ENCODE assay signal across 8 cellular contexts in genomic region chr17:4263282-4264215, GRCh38.
DNase-seq lines count a peak whose midpoint lies in the region; TF ChIP-seq lines count a peak whose summit lies in the region.

Gene ANKFY1, minus strand, starts transcription at chr17:4263979. Its CDS starts 38 bp downstream, at chr17:4263941.

- H3K4me3 ChIP-seq in HFF-Myc (replicated peaks; ENCODE audit: low read depth, low read length) (peak within 1 kb of the TSS; percentile 83), SK-N-MC (peak within 1 kb of the TSS; percentile 96)

- peaks cover 36% of the 10 kb centered on the region for H3K4me1 Mint-ChIP-seq in activated naive CD4-positive, alpha-beta T cell treated with anti-CD3 and anti-CD28 coated beads, Interleukin-2, amount 10 ng/mL, durations not matched to agents 7 days and 5 days

- peak within 1 kb of the TSS; percentile 90 for H3K4me3 Mint-ChIP-seq in activated naive CD4-positive, alpha-beta T cell treated with anti-CD3 and anti-CD28 coated beads, Interleukin-2, amount 10 ng/mL, durations not matched to agents 7 days and 5 days

- CTCF ChIA-PET in activated naive CD4-positive, alpha-beta T cell treated with anti-CD3 and anti-CD28 coated beads, Interleukin-2, amount 10 ng/mL, durations not matched to agents 7 days and 5 days (lab: Charles Lee), result interaction anchor here (1.3 to 2.0 kb wide), 2 partner anchors 13 to 14 kb away, joined by 4 to 5 read pairs; no protein-coding TSS in a partner anchor

- peak within 1 kb of the TSS; percentile 97 for H3K9ac ChIP-seq in SK-N-MC (ENCODE audit: insufficient read length)

- H3K9me3 ChIP-seq in SK-N-MC (ENCODE audit: low read depth, low read length), result peaks cover 10% of the 10 kb centered on the region; the same call in 1 of the 2 replicates

- peaks cover 36% of the 10 kb centered on the region for H3K36me3 ChIP-seq in SK-N-MC (ENCODE audit: insufficient read depth, low read length)

- peaks cover 11% of the 10 kb centered on the region for H3K9me3 Mint-ChIP-seq in activated naive CD4-positive, alpha-beta T cell treated with anti-CD3 and anti-CD28 coated beads, Interleukin-2, amount 10 ng/mL, durations not matched to agents 7 days and 5 days

- no peaks in the 10 kb centered on the region for H3K27me3 Mint-ChIP-seq in activated naive CD4-positive, alpha-beta T cell treated with anti-CD3 and anti-CD28 coated beads, Interleukin-2, amount 10 ng/mL, durations not matched to agents 7 days and 5 days

- TF ChIP-seq CTCF in HFF-Myc (IDR thresholded peaks at IDR 0.05; ENCODE audit: low read depth, low read length, missing control alignments), result no peak

- H3K27ac Mint-ChIP-seq in activated naive CD4-positive, alpha-beta T cell treated with anti-CD3 and anti-CD28 coated beads, Interleukin-2, amount 10 ng/mL, durations not matched to agents 7 days and 5 days, result peak within 1 kb of the TSS; percentile 87

- DNase-seq in GDM1 (lab: John Stamatoyannopoulos, UW) (peak; percentile 85), HFF-Myc (ENCODE audit: extremely low read depth, low read depth) (peak; percentile 72), NCI-H1048 (lab: John Stamatoyannopoulos, UW) (peak; percentile 84), SK-N-MC (ENCODE audit: low read depth, low spot score) (peak; percentile 14), germinal center (ENCODE audit: low spot score) (peak; percentile 96), non-pigmented ciliary epithelial cell (ENCODE audit: low read depth) (peak; percentile 66), substantia nigra (lab: John Stamatoyannopoulos, UW) (peak; percentile 52 to 96 (median 90))
- peak; percentile 99 for DNase-seq in activated naive CD4-positive, alpha-beta T cell treated with anti-CD3 and anti-CD28 coated beads, Interleukin-2, amount 10 ng/mL, durations not matched to agents 7 days and 5 days

- peaks cover 39% of the 10 kb centered on the region for H3K36me3 Mint-ChIP-seq in activated naive CD4-positive, alpha-beta T cell treated with anti-CD3 and anti-CD28 coated beads, Interleukin-2, amount 10 ng/mL, durations not matched to agents 7 days and 5 days

- H3K27ac ChIP-seq in SK-N-MC (peak within 1 kb of the TSS; percentile 71), substantia nigra (ENCODE audit: low read depth, low read length, poor library complexity, severe bottlenecking) (peak within 1 kb of the TSS; percentile 50)

Comparison
In these comparisons a context has a peak if more than half of its experiments do, and no peak if none do; other contexts are left out.
1. Peak in every context shown above with its lines: DNase-seq, H3K4me3 ChIP-seq and H3K27ac ChIP-seq.
2. DNase-seq: peak in every context shown above with its lines; median percentile 99 in activated naive CD4-positive, alpha-beta T cell treated with anti-CD3 and anti-CD28 coated beads, Interleukin-2, amount 10 ng/mL, durations not matched to agents 7 days and 5 days; 96 in germinal center; 90 in substantia nigra; 85 in GDM1; 84 in NCI-H1048; 72 in HFF-Myc; 66 in non-pigmented ciliary epithelial cell; 14 in SK-N-MC.